ENCODE assay signal across 18 cellular contexts in genomic region chr1:98034505-98034904, GRCh38.
DNase-seq lines count a peak whose midpoint lies in the region; ATAC-seq, FAIRE-seq and TF ChIP-seq lines count a peak whose summit lies in the region.
"Had no signal": no experiment of that assay in that cellular context is flagged by ENCODE, and none has a peak within 500 bp of the region (broad histone marks: within the 10 kb centered on the region; RNA-seq: fewer than 3 reads in every experiment).

No MANE protein-coding gene starts in this region.

- TF ChIP-seq CTCF in IMR-90 (conservative IDR thresholded peaks at IDR 0.05; ENCODE audit: low read depth, low read length) = no peak
- no peak for TF ChIP-seq CTCF in keratinocyte (optimal IDR thresholded peaks at IDR 0.05 in 1 of 3, IDR thresholded peaks at IDR 0.05 in 1 of 3, conservative IDR thresholded peaks at IDR 0.05 in 1 of 3; ENCODE audit: extremely low read depth in 1 of 3, insufficient read depth in 2 of 3, low read length in 3 of 3)

- dilution Hi-C loops in IMR-90 (cut with HindIII; ENCODE audit: low sequenced_read_pairs, unreplicated experiment) = no loop called here
- dilution Hi-C loops in keratinocyte (cut with MboI; ENCODE audit: extremely low pct_ligation_motif_present, low sequenced_read_pairs) = no loop called here

- H3K36me3 ChIP-seq in IMR-90 (ENCODE audit: control insufficient read depth, insufficient read depth, low read length) = no peaks in the 10 kb centered on the region
- H3K36me3 ChIP-seq in keratinocyte (ENCODE audit: control insufficient read depth in 2 of 2, extremely low read depth in 1 of 2, insufficient read depth in 2 of 2, low read length in 2 of 2) = no peaks in the 10 kb centered on the region
- H3K36me3 ChIP-seq: SJSA1 had no signal

- H3K27ac ChIP-seq in IMR-90 (ENCODE audit: insufficient read depth, low read length) (no peak overlapping the region), keratinocyte (ENCODE audit: control insufficient read depth, insufficient read depth, low read length) (no peak overlapping the region)
- H3K27ac ChIP-seq: SJSA1 had no signal

- H2AFZ ChIP-seq in IMR-90 (replicated peaks; ENCODE audit: low read length, poor library complexity) (no peak overlapping the region), keratinocyte (ENCODE audit: control insufficient read depth, low read length) (peak overlapping the region; percentile 30)

- no peak overlapping the region for H2AK9ac ChIP-seq in IMR-90 (replicated peaks; ENCODE audit: low read depth, low read length, poor library complexity)

- in situ Hi-C loops in IMR-90 (cut with MboI; ENCODE audit: low sequenced_read_pairs) = no loop called here

- H3K4me1 ChIP-seq in IMR-90 (ENCODE audit: control insufficient read depth, insufficient read depth, low read length) (peaks cover 6% of the 10 kb centered on the region), keratinocyte (ENCODE audit: control insufficient read depth, extremely low read depth, insufficient read depth, low read length) (no peaks in the 10 kb centered on the region)
- H3K4me1 ChIP-seq: SJSA1 had no signal

- H4K20me1 ChIP-seq in IMR-90 (ENCODE audit: insufficient read depth, low read length) = no peaks in the 10 kb centered on the region
- H4K20me1 ChIP-seq in keratinocyte (ENCODE audit: control insufficient read depth, extremely low read depth, insufficient read depth, low read length) = no peaks in the 10 kb centered on the region

- H4K5ac ChIP-seq in IMR-90 (ENCODE audit: low read depth, low read length) = no peak overlapping the region

- FAIRE-seq in keratinocyte (lab: Jason Lieb, UNC) = peak; percentile 39

- TF ChIP-seq RAD21 in IMR-90 (IDR thresholded peaks at IDR 0.05; ENCODE audit: low read length) = no peak

- H2BK5ac ChIP-seq in IMR-90 (ENCODE audit: low read depth, low read length, poor library complexity, severe bottlenecking) = no peak overlapping the region

- H3K4me3 ChIP-seq in IMR-90 (ENCODE audit: insufficient read depth, low read depth, low read length) (no peak overlapping the region), keratinocyte (ENCODE audit: control insufficient read depth in 2 of 3, extremely low read depth in 1 of 3, insufficient read depth in 2 of 3, low read depth in 1 of 3, low read length in 3 of 3) (no peak overlapping the region)
- H3K4me3 ChIP-seq: SJSA1 had no signal

- H2BK15ac ChIP-seq in IMR-90 (ENCODE audit: low read depth, low read length) = no peak overlapping the region

- H3K79me1 ChIP-seq in IMR-90 (ENCODE audit: low read depth in 1 of 2, low read length in 2 of 2) = peaks cover 8 to 19% of the 10 kb centered on the region in 2 experiments; a peak in 3 of 4 replicates

- WGBS in IMR-90 (ENCODE audit: extremely low coverage in 2 of 2, insufficient read length in 1 of 2), 2 experiments = no CpG with 5 or more reads among the region's 3 CpGs

- CTCF ChIA-PET in IMR-90 (lab: Yijun Ruan, JAX) = no interaction called here

- H4K8ac ChIP-seq in IMR-90 (ENCODE audit: low read depth in 2 of 2, low read length in 2 of 2) = no peak overlapping the region

- H3K9ac ChIP-seq in IMR-90 (ENCODE audit: low read depth, low read length) = no peak overlapping the region
- no peak overlapping the region for H3K9ac ChIP-seq in keratinocyte (ENCODE audit: control insufficient read depth, extremely low read depth, insufficient read depth, low read length)

- intact Hi-C loops in IMR-90 (cut with micrococcal nuclease) = no loop called here
- intact Hi-C loops in activated CD4-positive, alpha-beta T cell treated with anti-CD3 and anti-CD28 coated beads, Interleukin-2, amount 10 ng/mL, durations not matched to agents 24 days and 14 days (cut with micrococcal nuclease) = no loop called here
- intact Hi-C loops in sciatic nerve (cut with DNase I) = no loop called here
- intact Hi-C loops in Right ventricle myocardium superior (cut with DNase I) = no loop called here

- H3K14ac ChIP-seq in IMR-90 (replicated peaks; ENCODE audit: low read depth, low read length) = no peak overlapping the region

- no peak; the same call in 1 of the 2 replicates for ATAC-seq in IMR-90 (ENCODE audit: low read depth)
- no peak for ATAC-seq in HG03196 (IDR thresholded peaks at IDR 0.05; ENCODE audit: unreplicated experiment)
- ATAC-seq in sciatic nerve = no peak
- ATAC-seq in Right ventricle myocardium superior (ENCODE audit: poor library complexity) = no peak
- ATAC-seq: left ventricle myocardium superior had no signal

- BruUV-seq in IMR-90 (replicated peaks; lab: Mats Ljungman, UMichigan) = no TSS peak

- H3K27me3 Mint-ChIP-seq in activated CD4-positive, alpha-beta T cell treated with anti-CD3 and anti-CD28 coated beads, Interleukin-2, amount 10 ng/mL, durations not matched to agents 24 days and 14 days = peaks cover 25% of the 10 kb centered on the region

- H3K27me3 ChIP-seq in IMR-90 (ENCODE audit: control insufficient read depth, insufficient read depth, low read length) (no peaks in the 10 kb centered on the region), keratinocyte (ENCODE audit: control insufficient read depth, extremely low read depth, insufficient read depth, low read length) (no peaks in the 10 kb centered on the region)
- H3K27me3 ChIP-seq: SJSA1 had no signal

- H3K27ac Mint-ChIP-seq in activated CD4-positive, alpha-beta T cell treated with anti-CD3 and anti-CD28 coated beads, Interleukin-2, amount 10 ng/mL, durations not matched to agents 24 days and 14 days = no peak overlapping the region
- H3K27ac Mint-ChIP-seq: activated CD4-positive, alpha-beta T cell treated with anti-CD3 and anti-CD28 coated beads, Interleukin-2, amount 10 ng/mL, durations not matched to agents 7 days and 5 days; activated naive CD4-positive, alpha-beta T cell treated with anti-CD3 and anti-CD28 coated beads, Interleukin-2, amount 50 U/mL, for 24 hours had no signal

- no peaks in the 10 kb centered on the region for H3K9me1 ChIP-seq in IMR-90 (ENCODE audit: insufficient read depth, low read length)
- H3K9me1 ChIP-seq in keratinocyte (ENCODE audit: control insufficient read depth, extremely low read depth, insufficient read depth, low read length) = no peaks in the 10 kb centered on the region

- H3K4me1 Mint-ChIP-seq in activated CD4-positive, alpha-beta T cell treated with anti-CD3 and anti-CD28 coated beads, Interleukin-2, amount 10 ng/mL, durations not matched to agents 24 days and 14 days = peaks cover 3% of the 10 kb centered on the region
- H3K4me1 Mint-ChIP-seq: activated CD4-positive, alpha-beta T cell treated with anti-CD3 and anti-CD28 coated beads, Interleukin-2, amount 10 ng/mL, durations not matched to agents 7 days and 5 days had no signal

- POLR2A ChIA-PET in IMR-90 (lab: Charles Lee; ENCODE audit: unreplicated experiment) = interaction anchor here (0.6 kb wide), 1 partner anchor 24 kb away, joined by 3 read pairs; no protein-coding TSS in a partner anchor

- H3K4me3 Mint-ChIP-seq in activated CD4-positive, alpha-beta T cell treated with anti-CD3 and anti-CD28 coated beads, Interleukin-2, amount 10 ng/mL, durations not matched to agents 24 days and 14 days = no peak overlapping the region
- H3K4me3 Mint-ChIP-seq: activated CD4-positive, alpha-beta T cell treated with anti-CD3 and anti-CD28 coated beads, Interleukin-2, amount 10 ng/mL, durations not matched to agents 7 days and 5 days; activated naive CD4-positive, alpha-beta T cell treated with anti-CD3 and anti-CD28 coated beads, Interleukin-2, amount 50 U/mL, for 24 hours had no signal

- no peak overlapping the region for H3K4ac ChIP-seq in IMR-90 (ENCODE audit: low read depth, low read length)

- H3K56ac ChIP-seq in IMR-90 (ENCODE audit: extremely low read depth, insufficient read depth, low read length) = no peak overlapping the region

- no peak overlapping the region for H2BK120ac ChIP-seq in IMR-90 (ENCODE audit: low read depth, low read length)

- H3K4me2 ChIP-seq in IMR-90 (ENCODE audit: low read depth, low read length) = peak overlapping the region; percentile 69; the same call in 1 of the 2 replicates
- H3K4me2 ChIP-seq in keratinocyte (ENCODE audit: control insufficient read depth, extremely low read depth, insufficient read depth, low read depth, low read length) = no peak overlapping the region

- H3K18ac ChIP-seq in IMR-90 (ENCODE audit: low read depth, low read length) = no peak overlapping the region; the same call in 1 of the 2 replicates

- H2AK5ac ChIP-seq in IMR-90 (ENCODE audit: low read depth, low read length) = no peak overlapping the region

- DNase-seq in AG08395 (ENCODE audit: low spot score) (peak; percentile 23), IMR-90 (peak; percentile 59), amniotic epithelial cell (ENCODE audit: low read depth) (peak; percentile 79), keratinocyte (ENCODE audit: low read depth, low spot score) (no peak), sciatic nerve (ENCODE audit: low spot score) (no peak), Right ventricle myocardium superior (no peak)
- DNase-seq in activated CD4-positive, alpha-beta T cell treated with anti-CD3 and anti-CD28 coated beads, Interleukin-2, amount 10 ng/mL, durations not matched to agents 24 days and 14 days = no peak
- DNase-seq: activated CD4-positive, alpha-beta T cell treated with anti-CD3 and anti-CD28 coated beads, Interleukin-2, amount 10 ng/mL, durations not matched to agents 7 days and 5 days; effector CD4-positive, alpha-beta T cell; Kasumi-1; left ventricle myocardium superior; NCI-H2029; posterior cingulate gyrus; stimulated activated naive CD4-positive, alpha-beta T cell treated with Interleukin-2 at 50 U/mL for 16 hours; T1000 had no signal

- no peaks in the 10 kb centered on the region for H3K36me3 Mint-ChIP-seq in activated CD4-positive, alpha-beta T cell treated with anti-CD3 and anti-CD28 coated beads, Interleukin-2, amount 10 ng/mL, durations not matched to agents 24 days and 14 days (ENCODE audit: low read depth)
- H3K36me3 Mint-ChIP-seq: activated naive CD4-positive, alpha-beta T cell treated with anti-CD3 and anti-CD28 coated beads, Interleukin-2, amount 50 U/mL, for 24 hours had no signal

- no peak overlapping the region for H4K91ac ChIP-seq in IMR-90 (ENCODE audit: insufficient read depth, low read depth, low read length)

- H2BK20ac ChIP-seq in IMR-90 (ENCODE audit: low read depth, low read length) = no peak overlapping the region

- H3K9me3 Mint-ChIP-seq in activated CD4-positive, alpha-beta T cell treated with anti-CD3 and anti-CD28 coated beads, Interleukin-2, amount 10 ng/mL, durations not matched to agents 24 days and 14 days = no peaks in the 10 kb centered on the region
- H3K9me3 Mint-ChIP-seq: activated CD4-positive, alpha-beta T cell treated with anti-CD3 and anti-CD28 coated beads, Interleukin-2, amount 10 ng/mL, durations not matched to agents 7 days and 5 days; activated naive CD4-positive, alpha-beta T cell treated with anti-CD3 and anti-CD28 coated beads, Interleukin-2, amount 50 U/mL, for 24 hours had no signal

- peak overlapping the region; percentile 19; the same call in 1 of the 2 replicates for H3K23ac ChIP-seq in IMR-90 (ENCODE audit: low read depth, low read length)

- H3K79me2 ChIP-seq in keratinocyte (ENCODE audit: control insufficient read depth, insufficient read depth, low read length) = no peaks in the 10 kb centered on the region

- no peak for TF ChIP-seq POLR2A in IMR-90 (IDR thresholded peaks at IDR 0.05; ENCODE audit: low read depth, low read length)

- H3K9me3 ChIP-seq in IMR-90 (ENCODE audit: control insufficient read depth, insufficient read depth, low read length) (no peaks in the 10 kb centered on the region), keratinocyte (ENCODE audit: control insufficient read depth, low read depth, low read length) (no peaks in the 10 kb centered on the region)
- H3K9me3 ChIP-seq: SJSA1 had no signal

Comparison
In these comparisons a context has a peak if more than half of its experiments do, and no peak if none do; other contexts are left out.
1. DNase-seq: peak in AG08395 (single experiment), IMR-90 (single experiment) and amniotic epithelial cell (single experiment); none in keratinocyte (single experiment), activated CD4-positive, alpha-beta T cell treated with anti-CD3 and anti-CD28 coated beads, Interleukin-2, amount 10 ng/mL, durations not matched to agents 24 days and 14 days (single experiment), sciatic nerve (single experiment) and Right ventricle myocardium superior (single experiment).